ENCODE assay signal across 10 cellular contexts in the genomic region with DNA sequence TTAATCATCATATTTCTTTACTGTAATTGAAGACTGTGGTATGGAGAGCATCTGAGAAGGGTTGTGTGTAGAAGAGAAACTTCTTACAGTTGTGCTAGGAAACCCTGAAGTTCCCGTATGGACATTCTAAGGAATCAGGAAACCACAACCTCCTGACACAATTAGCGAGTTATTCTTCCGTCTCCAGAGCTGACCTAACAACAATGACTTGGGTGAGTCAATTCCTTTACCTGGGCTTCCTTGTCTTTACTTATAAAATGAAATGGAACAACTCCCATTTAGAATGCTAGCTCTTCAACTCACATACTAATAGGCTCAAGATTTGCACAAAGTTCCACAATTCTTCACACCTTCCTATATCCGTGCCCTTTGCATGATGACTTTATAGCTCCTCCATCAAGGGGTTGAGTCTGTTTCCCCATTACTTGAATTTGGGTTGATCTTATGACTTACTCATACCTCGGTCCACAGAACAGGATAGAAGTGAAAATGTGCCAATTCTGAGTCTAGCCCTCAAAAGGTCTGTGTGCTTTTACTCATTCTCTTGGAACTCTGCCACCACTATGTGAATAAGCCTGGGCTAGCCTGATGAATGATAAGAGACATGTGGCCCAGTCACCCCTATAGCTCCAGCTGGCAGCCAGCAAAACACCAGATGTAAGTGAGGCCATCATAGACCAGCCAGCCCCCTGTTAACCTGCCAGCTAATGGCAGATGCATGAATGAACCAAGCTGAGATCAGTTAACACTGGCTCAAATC.
DNase-seq lines count a peak whose midpoint lies in the region; ATAC-seq and TF ChIP-seq lines count a peak whose summit lies in the region.
"Had no signal": no experiment of that assay in that cellular context is flagged by ENCODE, and none has a peak within 500 bp of the region (broad histone marks: within the 10 kb centered on the region; RNA-seq: fewer than 3 reads in every experiment).

No MANE protein-coding gene starts in this region.

- in situ Hi-C loops in astrocyte of the cerebellum (cut with HindIII; ENCODE audit: low sequenced_read_pairs), result no loop called here

- no peak for TF ChIP-seq CTCF in astrocyte of the cerebellum (IDR thresholded peaks at IDR 0.05; ENCODE audit: low read depth, low read length, missing control alignments)

- ATAC-seq in GM19324 (IDR thresholded peaks at IDR 0.05; ENCODE audit: low FRiP score, unreplicated experiment), result no peak
- no peak for ATAC-seq in stimulated activated naive CD8-positive, alpha-beta T cell treated with anti-CD3 and anti-CD28 coated beads, Interleukin-15, Interleukin-2, amounts not matched to agents 100 U/mL and 50 U/mL, for 24 hours

- no peak overlapping the region for H3K4me3 ChIP-seq in astrocyte of the cerebellum (ENCODE audit: low read depth, low read length)
- H3K4me3 ChIP-seq: colonic mucosa, left ventricle myocardium inferior had no signal

- DNase-seq in EL, result peak; percentile 69
- DNase-seq in NCI-H2196 (lab: John Stamatoyannopoulos, UW; ENCODE audit: unreplicated experiment), result peak; percentile 99
- peak; percentile 83 for DNase-seq in astrocyte of the cerebellum (ENCODE audit: low read depth)
- peak; percentile 0 to 96 for DNase-seq in lung microvascular endothelial cell (ENCODE audit: low read depth in 2 of 2)
- no peak for DNase-seq in stimulated activated naive CD8-positive, alpha-beta T cell treated with anti-CD3 and anti-CD28 coated beads, Interleukin-15, Interleukin-2, amounts not matched to agents 100 U/mL and 50 U/mL, for 24 hours
- DNase-seq in stimulated activated CD4-positive, alpha-beta T cell treated with anti-CD3 and anti-CD28 coated beads, Interleukin-1b, Interleukin-23, amount 100 ng/mL, for 48 hours, result no peak
- DNase-seq in activated CD4-positive, alpha-beta T cell treated with anti-CD3 and anti-CD28 coated beads, Interleukin-2, amount 50 U/mL, for 4 hours, result no peak
- DNase-seq: colonic mucosa, left ventricle myocardium inferior had no signal

Comparison
In these comparisons a context has a peak if more than half of its experiments do, and no peak if none do; other contexts are left out.
1. DNase-seq: peak in EL (single experiment), NCI-H2196 (single experiment), astrocyte of the cerebellum (single experiment) and lung microvascular endothelial cell (2 of 2); none in stimulated activated naive CD8-positive, alpha-beta T cell treated with anti-CD3 and anti-CD28 coated beads, Interleukin-15, Interleukin-2, amounts not matched to agents 100 U/mL and 50 U/mL, for 24 hours (single experiment), stimulated activated CD4-positive, alpha-beta T cell treated with anti-CD3 and anti-CD28 coated beads, Interleukin-1b, Interleukin-23, amount 100 ng/mL, for 48 hours (single experiment) and activated CD4-positive, alpha-beta T cell treated with anti-CD3 and anti-CD28 coated beads, Interleukin-2, amount 50 U/mL, for 4 hours (0 of 2).